22 cellular contexts compared by ENCODE assay signal in genomic region chr5:1031306-1031959, GRCh38. TPM values are rescaled to one million over a fixed set of nuclear protein-coding genes. Genes with fewer than 3 reads are reported as not detected.
DNase-seq lines count a peak whose midpoint lies in the region; ATAC-seq and TF ChIP-seq lines count a peak whose summit lies in the region.
"Had no signal": no experiment of that assay in that cellular context is flagged by ENCODE, and none has a peak within 500 bp of the region (broad histone marks: within the 10 kb centered on the region; RNA-seq: fewer than 3 reads in every experiment).

No MANE protein-coding gene starts in this region.

- no peak overlapping the region for H2AFZ ChIP-seq in SK-N-SH (ENCODE audit: low read depth)
- H2AFZ ChIP-seq in osteoblast (ENCODE audit: low read length) = no peak overlapping the region

- H3K4me1 ChIP-seq in SK-N-SH (ENCODE audit: control insufficient read depth in 1 of 2, insufficient read depth in 2 of 2, low read depth in 1 of 2, low read length in 1 of 2) = no peaks in the 10 kb centered on the region; a peak in 1 of 4 replicates
- no peaks in the 10 kb centered on the region for H3K4me1 ChIP-seq in osteoblast (ENCODE audit: insufficient read depth, low read length)
- H3K4me1 ChIP-seq: Peyer's patch had no signal

- H3F3A ChIP-seq in SK-N-SH (replicated peaks; ENCODE audit: insufficient read depth) = no peaks in the 10 kb centered on the region

- DNase-seq in SK-N-SH = peak; percentile 21
- DNase-seq in CD14-positive monocyte (ENCODE audit: low spot score) = peak; percentile 17
- DNase-seq in chondrocyte (ENCODE audit: low spot score) = peak; percentile 66
- DNase-seq in osteoblast (ENCODE audit: insufficient read length, low spot score, missing footprints) = peak; percentile 76
- DNase-seq in GM10266 (ENCODE audit: extremely low spot score) = no peak
- DNase-seq: ACHN; CD4-positive, CD25-positive, alpha-beta regulatory T cell; GOT3; NCI-H1092; NCI-H1417 treated with DMSO at 0.1 percent for 48 hours; NCI-H1694 treated with DMSO at 0.1 percent for 48 hours; NCI-H2081; NCI-H2227 treated with DMSO at 0.1 percent for 48 hours; NCI-H510A; NCI-H69; Peyer's patch had no signal

- H3K4me3 Mint-ChIP-seq in CD14-positive monocyte (no peak overlapping the region), chondrocyte (ENCODE audit: unreplicated experiment) (no peak overlapping the region)
- H3K4me3 Mint-ChIP-seq: CD4-positive, CD25-positive, alpha-beta regulatory T cell; IgD-negative memory B cell had no signal

- no peaks in the 10 kb centered on the region for H3K9me3 ChIP-seq in SK-N-SH
- no peaks in the 10 kb centered on the region for H3K9me3 ChIP-seq in osteoblast (ENCODE audit: low read depth, low read length)
- H3K9me3 ChIP-seq: Peyer's patch had no signal

- WGBS in SK-N-SH (ENCODE audit: low lambda C conversion rate) = 71% methylated on average over 12 of the region's 19 CpGs

- CTCF ChIA-PET in SK-N-SH (lab: Yijun Ruan, JAX) = interaction anchor here (1.0 to 1.6 kb wide), 5 partner anchors 9 to 177 kb away, joined by 3 to 5 read pairs (median 3); no protein-coding TSS in a partner anchor

- H3K79me2 ChIP-seq in SK-N-SH (ENCODE audit: insufficient read depth) = no peaks in the 10 kb centered on the region
- H3K79me2 ChIP-seq in osteoblast (ENCODE audit: insufficient read depth, low read length) = no peaks in the 10 kb centered on the region

- TF ChIP-seq EP300 in SK-N-SH (IDR thresholded peaks at IDR 0.05; ENCODE audit: borderline replicate concordance in 1 of 2, low read depth in 1 of 2, low read length in 1 of 2) = no peak

- POLR2A ChIA-PET in SK-N-SH (lab: Yijun Ruan, JAX) = no interaction called here

- no peaks in the 10 kb centered on the region for H3K27me3 ChIP-seq in SK-N-SH (ENCODE audit: insufficient read depth)
- H3K27me3 ChIP-seq in osteoblast (ENCODE audit: insufficient read depth, low read length) = no peaks in the 10 kb centered on the region
- H3K27me3 ChIP-seq: Peyer's patch had no signal

- H3K9me3 Mint-ChIP-seq in CD14-positive monocyte = peaks cover 0 to 3% (median 0%) of the 10 kb centered on the region in 7 donors
- H3K9me3 Mint-ChIP-seq in chondrocyte (ENCODE audit: low read depth) = no peaks in the 10 kb centered on the region
- H3K9me3 Mint-ChIP-seq: CD4-positive, CD25-positive, alpha-beta regulatory T cell; IgD-negative memory B cell had no signal

- no peak overlapping the region for H3K9ac ChIP-seq in SK-N-SH

- no peaks in the 10 kb centered on the region for H3K9me2 ChIP-seq in SK-N-SH

- H3K27ac Mint-ChIP-seq in CD14-positive monocyte (no peak overlapping the region), chondrocyte (ENCODE audit: unreplicated experiment) (no peak overlapping the region)
- H3K27ac Mint-ChIP-seq: CD4-positive, CD25-positive, alpha-beta regulatory T cell; IgD-negative memory B cell had no signal

- H3K27me3 Mint-ChIP-seq in CD14-positive monocyte (ENCODE audit: low read depth in 3 of 3) (peaks cover under 1 to 5% (median 4%) of the 10 kb centered on the region in 3 donors), chondrocyte (ENCODE audit: low read depth) (peaks cover 26% of the 10 kb centered on the region)
- H3K27me3 Mint-ChIP-seq: CD4-positive, CD25-positive, alpha-beta regulatory T cell had no signal

- intact Hi-C loops in CD14-positive monocyte (cut with micrococcal nuclease) = no loop called here

- H3K36me3 ChIP-seq in SK-N-SH (replicated peaks in 1 of 2; ENCODE audit: control insufficient read depth in 1 of 2, insufficient read depth in 2 of 2, low read length in 1 of 2) = no peaks in the 10 kb centered on the region
- H3K36me3 ChIP-seq in osteoblast (ENCODE audit: insufficient read depth, low read length) = no peaks in the 10 kb centered on the region
- H3K36me3 ChIP-seq: Peyer's patch had no signal

- H3K27ac ChIP-seq in SK-N-SH (ENCODE audit: low read depth in 2 of 2, low read length in 1 of 2) (no peak overlapping the region), osteoblast (ENCODE audit: low read depth, low read length) (no peak overlapping the region)
- H3K27ac ChIP-seq: 22Rv1, HL-60, Peyer's patch had no signal

- H3K36me3 Mint-ChIP-seq in CD14-positive monocyte (no peaks in the 10 kb centered on the region), chondrocyte (ENCODE audit: low read depth) (no peaks in the 10 kb centered on the region)
- H3K36me3 Mint-ChIP-seq: CD4-positive, CD25-positive, alpha-beta regulatory T cell had no signal

- H3K4me3 ChIP-seq in SK-N-SH (ENCODE audit: low read depth in 2 of 2, low read length in 1 of 2) (no peak overlapping the region), osteoblast (ENCODE audit: insufficient read depth, low read length) (no peak overlapping the region)
- H3K4me3 ChIP-seq: Peyer's patch had no signal

- no peak for TF ChIP-seq CTCF in SK-N-SH (IDR thresholded peaks at IDR 0.05)
- no peak for TF ChIP-seq CTCF in CD14-positive monocyte (IDR thresholded peaks at IDR 0.05)
- TF ChIP-seq CTCF in chondrocyte (IDR thresholded peaks at IDR 0.05) = no peak
- TF ChIP-seq CTCF in osteoblast (IDR thresholded peaks at IDR 0.05; ENCODE audit: extremely low read depth, low read depth, low read length) = no peak
- TF ChIP-seq CTCF in GM10266 (IDR thresholded peaks at IDR 0.05; ENCODE audit: control insufficient read depth, insufficient read depth, low read depth, missing control alignments) = no peak

- no peaks in the 10 kb centered on the region for H3K4me1 Mint-ChIP-seq in CD14-positive monocyte
- no peaks in the 10 kb centered on the region for H3K4me1 Mint-ChIP-seq in chondrocyte (ENCODE audit: low read depth)

- TF ChIP-seq RAD21 in SK-N-SH (IDR thresholded peaks at IDR 0.05; ENCODE audit: low read length) = no peak

- no peaks in the 10 kb centered on the region for H4K20me1 ChIP-seq in SK-N-SH (ENCODE audit: insufficient read depth)
- no peaks in the 10 kb centered on the region for H4K20me1 ChIP-seq in osteoblast (ENCODE audit: insufficient read depth, low read length)

- no peak for ATAC-seq in SK-N-SH treated with all-trans-retinoic acid at 6 μM for 48 hours
- no peak for ATAC-seq in GM21528 (IDR thresholded peaks at IDR 0.05; ENCODE audit: low FRiP score, unreplicated experiment)

- H3K4me2 ChIP-seq in SK-N-SH = no peak overlapping the region
- H3K4me2 ChIP-seq in osteoblast (ENCODE audit: insufficient read depth, low read length) = no peak overlapping the region

TF ChIP-seq in SK-N-SH, 30 proteins besides CTCF, POLR2A, EP300 and RAD21:
- TF ChIP-seq FOXJ3 (CRISPR knock-in tag; IDR thresholded peaks at IDR 0.05) (no peak), FOSL2 (IDR thresholded peaks at IDR 0.05; ENCODE audit: borderline replicate concordance, low read depth) (no peak), ELF1 (IDR thresholded peaks at IDR 0.05) (no peak), MAX (IDR thresholded peaks at IDR 0.05; ENCODE audit: low read depth) (no peak), RCOR1 (IDR thresholded peaks at IDR 0.05; ENCODE audit: low read length) (no peak), RFX5 (IDR thresholded peaks at IDR 0.05; ENCODE audit: low read length) (no peak), FOXM1 (IDR thresholded peaks at IDR 0.05; ENCODE audit: low read depth) (no peak), NFIC (IDR thresholded peaks at IDR 0.05; ENCODE audit: borderline replicate concordance) (no peak), USF1 (IDR thresholded peaks at IDR 0.05; ENCODE audit: borderline replicate concordance, low read depth) (no peak), MXI1 (IDR thresholded peaks at IDR 0.05; ENCODE audit: low read depth, low read length) (no peak), SIN3A (IDR thresholded peaks at IDR 0.05; ENCODE audit: borderline replicate concordance, low read depth, low read length) (no peak)

TF ChIP-seq in SK-N-SH treated with all-trans-retinoic acid at 6 μM for 48 hours, 23 proteins besides CTCF, POLR2A, EP300 and RAD21:
- TF ChIP-seq POU6F1 (CRISPR knock-in tag; IDR thresholded peaks at IDR 0.05; ENCODE audit: borderline replicate concordance, low read depth) (no peak), ZNF70 (CRISPR knock-in tag; IDR thresholded peaks at IDR 0.05) (no peak), ZC3H10 (CRISPR knock-in tag; IDR thresholded peaks at IDR 0.05) (no peak), SNAI2 (CRISPR knock-in tag; IDR thresholded peaks at IDR 0.05) (no peak), ARNTL (CRISPR knock-in tag; IDR thresholded peaks at IDR 0.05; ENCODE audit: borderline replicate concordance, low read depth) (no peak), ISL1 (CRISPR knock-in tag; IDR thresholded peaks at IDR 0.05) (no peak), ZNF565 (CRISPR knock-in tag; conservative IDR thresholded peaks at IDR 0.05; ENCODE audit: low read depth) (no peak), PPARA (CRISPR knock-in tag; IDR thresholded peaks at IDR 0.05; ENCODE audit: borderline replicate concordance) (no peak), ZFP3 (CRISPR knock-in tag; IDR thresholded peaks at IDR 0.05) (no peak), OSR1 (CRISPR knock-in tag; IDR thresholded peaks at IDR 0.05) (no peak), ESRRG (CRISPR knock-in tag; IDR thresholded peaks at IDR 0.05) (no peak)

RNA-seq across cellular contexts. Expression of gene NKD2, which starts 22.8 kb away (rescaled TPM):
- polyA plus RNA-seq in SK-N-SH (2012; rRNA removed) = not detected in 2 replicates
- not detected in 2 replicates for polyA plus RNA-seq in SK-N-SH (2012; cell fraction: cytosol; rRNA removed)
- polyA plus RNA-seq in SK-N-SH (2012; cell fraction: nucleus; rRNA removed) = 0.06 TPM in 1 of 2 replicates, not detected in the other
- polyA plus RNA-seq in CD14-positive monocyte = not detected
- not detected in 3 replicates for total RNA-seq in chondrocyte
- under 0.01 TPM in 1 of 2 replicates, not detected in the other for total RNA-seq in osteoblast
- total RNA-seq: CD4-positive, CD25-positive, alpha-beta regulatory T cell had no signal
- polyA plus RNA-seq: BJ; CD4-positive, CD25-positive, alpha-beta regulatory T cell; IgD-negative memory B cell had no signal
